In the genomic region with DNA sequence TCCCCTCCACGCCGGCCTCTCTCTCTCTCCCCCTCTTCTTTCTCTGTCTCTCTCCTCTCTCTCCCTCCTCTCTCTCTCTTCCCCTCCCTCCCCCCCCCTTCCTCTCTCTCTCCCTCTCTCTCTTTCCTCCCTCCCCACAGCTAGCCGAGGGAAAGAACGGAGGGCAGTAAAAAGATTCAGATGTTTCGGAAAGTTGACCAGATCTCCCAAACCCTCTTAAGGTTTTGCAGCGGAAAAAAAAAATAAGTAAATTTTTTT, we compare ENCODE assay signal across 1 cellular context.
TF ChIP-seq lines count a peak whose summit lies in the region.

No MANE protein-coding gene starts in this region.

TF ChIP-seq in GM23338, 12 proteins besides CTCF, POLR2A, EP300 and RAD21 (continued from another document):
- TF ChIP-seq, protein P1, sequence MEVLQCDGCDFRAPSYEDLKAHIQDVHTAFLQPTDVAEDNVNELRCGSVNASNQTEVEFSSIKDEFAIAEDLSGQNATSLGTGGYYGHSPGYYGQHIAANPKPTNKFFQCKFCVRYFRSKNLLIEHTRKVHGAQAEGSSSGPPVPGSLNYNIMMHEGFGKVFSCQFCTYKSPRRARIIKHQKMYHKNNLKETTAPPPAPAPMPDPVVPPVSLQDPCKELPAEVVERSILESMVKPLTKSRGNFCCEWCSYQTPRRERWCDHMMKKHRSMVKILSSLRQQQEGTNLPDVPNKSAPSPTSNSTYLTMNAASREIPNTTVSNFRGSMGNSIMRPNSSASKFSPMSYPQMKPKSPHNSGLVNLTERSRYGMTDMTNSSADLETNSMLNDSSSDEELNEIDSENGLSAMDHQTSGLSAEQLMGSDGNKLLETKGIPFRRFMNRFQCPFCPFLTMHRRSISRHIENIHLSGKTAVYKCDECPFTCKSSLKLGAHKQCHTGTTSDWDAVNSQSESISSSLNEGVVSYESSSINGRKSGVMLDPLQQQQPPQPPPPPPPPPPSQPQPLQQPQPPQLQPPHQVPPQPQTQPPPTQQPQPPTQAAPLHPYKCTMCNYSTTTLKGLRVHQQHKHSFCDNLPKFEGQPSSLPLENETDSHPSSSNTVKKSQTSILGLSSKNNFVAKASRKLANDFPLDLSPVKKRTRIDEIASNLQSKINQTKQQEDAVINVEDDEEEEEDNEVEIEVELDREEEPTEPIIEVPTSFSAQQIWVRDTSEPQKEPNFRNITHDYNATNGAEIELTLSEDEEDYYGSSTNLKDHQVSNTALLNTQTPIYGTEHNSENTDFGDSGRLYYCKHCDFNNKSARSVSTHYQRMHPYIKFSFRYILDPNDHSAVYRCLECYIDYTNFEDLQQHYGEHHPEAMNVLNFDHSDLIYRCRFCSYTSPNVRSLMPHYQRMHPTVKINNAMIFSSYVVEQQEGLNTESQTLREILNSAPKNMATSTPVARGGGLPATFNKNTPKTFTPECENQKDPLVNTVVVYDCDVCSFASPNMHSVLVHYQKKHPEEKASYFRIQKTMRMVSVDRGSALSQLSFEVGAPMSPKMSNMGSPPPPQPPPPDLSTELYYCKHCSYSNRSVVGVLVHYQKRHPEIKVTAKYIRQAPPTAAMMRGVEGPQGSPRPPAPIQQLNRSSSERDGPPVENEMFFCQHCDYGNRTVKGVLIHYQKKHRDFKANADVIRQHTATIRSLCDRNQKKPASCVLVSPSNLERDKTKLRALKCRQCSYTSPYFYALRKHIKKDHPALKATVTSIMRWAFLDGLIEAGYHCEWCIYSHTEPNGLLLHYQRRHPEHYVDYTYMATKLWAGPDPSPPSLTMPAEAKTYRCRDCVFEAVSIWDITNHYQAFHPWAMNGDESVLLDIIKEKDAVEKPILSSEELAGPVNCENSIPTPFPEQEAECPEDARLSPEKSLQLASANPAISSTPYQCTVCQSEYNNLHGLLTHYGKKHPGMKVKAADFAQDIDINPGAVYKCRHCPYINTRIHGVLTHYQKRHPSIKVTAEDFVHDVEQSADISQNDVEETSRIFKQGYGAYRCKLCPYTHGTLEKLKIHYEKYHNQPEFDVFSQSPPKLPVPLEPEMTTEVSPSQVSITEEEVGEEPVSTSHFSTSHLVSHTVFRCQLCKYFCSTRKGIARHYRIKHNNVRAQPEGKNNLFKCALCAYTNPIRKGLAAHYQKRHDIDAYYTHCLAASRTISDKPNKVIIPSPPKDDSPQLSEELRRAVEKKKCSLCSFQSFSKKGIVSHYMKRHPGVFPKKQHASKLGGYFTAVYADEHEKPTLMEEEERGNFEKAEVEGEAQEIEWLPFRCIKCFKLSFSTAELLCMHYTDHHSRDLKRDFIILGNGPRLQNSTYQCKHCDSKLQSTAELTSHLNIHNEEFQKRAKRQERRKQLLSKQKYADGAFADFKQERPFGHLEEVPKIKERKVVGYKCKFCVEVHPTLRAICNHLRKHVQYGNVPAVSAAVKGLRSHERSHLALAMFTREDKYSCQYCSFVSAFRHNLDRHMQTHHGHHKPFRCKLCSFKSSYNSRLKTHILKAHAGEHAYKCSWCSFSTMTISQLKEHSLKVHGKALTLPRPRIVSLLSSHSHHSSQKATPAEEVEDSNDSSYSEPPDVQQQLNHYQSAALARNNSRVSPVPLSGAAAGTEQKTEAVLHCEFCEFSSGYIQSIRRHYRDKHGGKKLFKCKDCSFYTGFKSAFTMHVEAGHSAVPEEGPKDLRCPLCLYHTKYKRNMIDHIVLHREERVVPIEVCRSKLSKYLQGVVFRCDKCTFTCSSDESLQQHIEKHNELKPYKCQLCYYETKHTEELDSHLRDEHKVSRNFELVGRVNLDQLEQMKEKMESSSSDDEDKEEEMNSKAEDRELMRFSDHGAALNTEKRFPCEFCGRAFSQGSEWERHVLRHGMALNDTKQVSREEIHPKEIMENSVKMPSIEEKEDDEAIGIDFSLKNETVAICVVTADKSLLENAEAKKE (CRISPR knock-in tag; IDR thresholded peaks at IDR 0.05) = no peak
- TF ChIP-seq JUNB (IDR thresholded peaks at IDR 0.05; ENCODE audit: unreplicated experiment) (no peak), POLR2AphosphoS5 (IDR thresholded peaks at IDR 0.05; ENCODE audit: low read depth) (no peak)
